Comparison of ENCODE assay signal across 22 cellular contexts in genomic region chr20:40628877-40629276, GRCh38.
"Had no signal": no experiment of that assay in that cellular context is flagged by ENCODE, and none has a peak within 500 bp of the region (broad histone marks: within the 10 kb centered on the region; RNA-seq: fewer than 3 reads in every experiment).

No MANE protein-coding gene starts in this region.

- H3K27ac ChIP-seq: ascending aorta, breast epithelium, heart right ventricle, neutrophil, spleen, thyroid gland had no signal

- H3K4me1 Mint-ChIP-seq: activated naive CD4-positive, alpha-beta T cell treated with anti-CD3 and anti-CD28 coated beads, Interleukin-2, amount 50 U/mL, for 24 hours; immature natural killer cell; stimulated activated naive B cell treated with anti-CD40 and anti-IgM and Interleukin-4, amounts not matched to agents 10 μg/mL and 1 μg/mL and 100 μg/mL, for 72 hours had no signal

- ATAC-seq: activated CD8-positive, alpha-beta T cell treated with anti-CD3 and anti-CD28 coated beads, Interleukin-2, amount 10 ng/mL, durations not matched to agents 7 days and 5 days; esophagus mucosa; heart right ventricle; natural killer cell treated with Interleukin-12 subunit alpha and Interleukin-12 subunit beta and Interleukin-15 and Interleukin-18, amount 100 ng/mL, for 72 hours; stimulated activated naive B cell treated with anti-CD40 and anti-IgM and Interleukin-4, amounts not matched to agents 10 μg/mL and 1 μg/mL and 100 μg/mL, for 72 hours had no signal

- H3K4me3 ChIP-seq: ascending aorta, breast epithelium, heart right ventricle, spleen, thyroid gland had no signal

- DNase-seq: activated CD4-positive, alpha-beta T cell treated with anti-CD3 and anti-CD28 coated beads for 48 hours; activated CD4-positive, CD25-positive, alpha-beta regulatory T cell; activated CD8-positive, alpha-beta memory T cell treated with anti-CD3 and anti-CD28 coated beads, Interleukin-2, amount 50 U/mL, for 48 hours; activated CD8-positive, alpha-beta T cell treated with anti-CD3 and anti-CD28 coated beads, Interleukin-2, amount 10 ng/mL, durations not matched to agents 7 days and 5 days; activated effector memory CD4-positive, alpha-beta T cell treated with anti-CD3 and anti-CD28 coated beads, Interleukin-2, amount 50 U/mL, for 16 hours; activated T-cell treated with anti-CD3 and anti-CD28 coated beads, Interleukin-2, amount 50 U/mL, for 48 hours; cortex of kidney; effector CD4-positive, alpha-beta T cell; heart right ventricle; immature natural killer cell; spleen; stimulated activated CD4-positive, alpha-beta T cell treated with anti-CD3 and anti-CD28 coated beads, Interleukin-4, amount 100 ng/mL, for 4 hours; stimulated activated naive B cell treated with anti-CD40 and anti-IgM and Interleukin-4, amounts not matched to agents 10 μg/mL and 1 μg/mL and 100 μg/mL, for 72 hours; T-helper 1 cell; T-helper 9 cell; thyroid gland had no signal

- H3K9me3 ChIP-seq: neutrophil, thyroid gland had no signal

- H3K27ac Mint-ChIP-seq: activated CD8-positive, alpha-beta T cell treated with anti-CD3 and anti-CD28 coated beads, Interleukin-2, amount 10 ng/mL, durations not matched to agents 7 days and 5 days; activated naive CD4-positive, alpha-beta T cell treated with anti-CD3 and anti-CD28 coated beads, Interleukin-2, amount 50 U/mL, for 24 hours; immature natural killer cell; natural killer cell treated with Interleukin-12 subunit alpha and Interleukin-12 subunit beta and Interleukin-15 and Interleukin-18, amount 100 ng/mL, for 72 hours; stimulated activated naive B cell treated with anti-CD40 and anti-IgM and Interleukin-4, amounts not matched to agents 10 μg/mL and 1 μg/mL and 100 μg/mL, for 72 hours had no signal

- H3K4me1 ChIP-seq: breast epithelium, heart right ventricle, spleen, thyroid gland had no signal

- H3K36me3 Mint-ChIP-seq: activated naive CD4-positive, alpha-beta T cell treated with anti-CD3 and anti-CD28 coated beads, Interleukin-2, amount 50 U/mL, for 24 hours; immature natural killer cell; natural killer cell treated with Interleukin-12 subunit alpha and Interleukin-12 subunit beta and Interleukin-15 and Interleukin-18, amount 100 ng/mL, for 72 hours; stimulated activated naive B cell treated with anti-CD40 and anti-IgM and Interleukin-4, amounts not matched to agents 10 μg/mL and 1 μg/mL and 100 μg/mL, for 72 hours had no signal

- H3K36me3 ChIP-seq: ascending aorta, breast epithelium, heart right ventricle, neutrophil, spleen, thyroid gland had no signal

- H3K27me3 Mint-ChIP-seq: stimulated activated naive B cell treated with anti-CD40 and anti-IgM and Interleukin-4, amounts not matched to agents 10 μg/mL and 1 μg/mL and 100 μg/mL, for 72 hours had no signal

- H3K4me3 Mint-ChIP-seq: activated CD8-positive, alpha-beta T cell treated with anti-CD3 and anti-CD28 coated beads, Interleukin-2, amount 10 ng/mL, durations not matched to agents 7 days and 5 days; activated naive CD4-positive, alpha-beta T cell treated with anti-CD3 and anti-CD28 coated beads, Interleukin-2, amount 50 U/mL, for 24 hours; immature natural killer cell; natural killer cell treated with Interleukin-12 subunit alpha and Interleukin-12 subunit beta and Interleukin-15 and Interleukin-18, amount 100 ng/mL, for 72 hours; stimulated activated naive B cell treated with anti-CD40 and anti-IgM and Interleukin-4, amounts not matched to agents 10 μg/mL and 1 μg/mL and 100 μg/mL, for 72 hours had no signal

- H3K27me3 ChIP-seq: ascending aorta, breast epithelium, spleen, thyroid gland had no signal
